Comparison of ENCODE assay signal across 8 cellular contexts in genomic region chr22:20267441-20268288, GRCh38. TPM values are rescaled to one million over a fixed set of nuclear protein-coding genes. Genes with fewer than 3 reads are reported as not detected.
DNase-seq lines count a peak whose midpoint lies in the region; ATAC-seq, FAIRE-seq and TF ChIP-seq lines count a peak whose summit lies in the region.

No MANE protein-coding gene starts in this region.

- FAIRE-seq in HepG2 (lab: Jason Lieb, UNC): no peak

- TF ChIP-seq POLR2A in HepG2 (IDR thresholded peaks at IDR 0.05; ENCODE audit: insufficient read depth in 1 of 2, low read depth in 2 of 2, low read length in 2 of 2): no peak
- no peak for TF ChIP-seq POLR2A in tibial nerve (IDR thresholded peaks at IDR 0.05)

- H3K4me3 Mint-ChIP-seq in activated CD4-positive, alpha-beta T cell treated with anti-CD3 and anti-CD28 coated beads, Interleukin-2, amount 10 ng/mL, durations not matched to agents 7 days and 5 days: peak overlapping the region; percentile 40
- H3K4me3 Mint-ChIP-seq in activated naive CD8-positive, alpha-beta T cell treated with anti-CD3 and anti-CD28 coated beads, Interleukin-2, amount 10 ng/mL, durations not matched to agents 7 days and 5 days: peak overlapping the region; percentile 45

- H3K4me3 ChIP-seq in HepG2 (replicated peaks in 1 of 3; ENCODE audit: insufficient read depth in 1 of 3, low read depth in 2 of 3, low read length in 3 of 3): peak overlapping the region in 2 of 3 experiments; percentile 16 to 50; a peak in 3 of 6 replicates
- peak overlapping the region; percentile 19 to 59 (median 37) for H3K4me3 ChIP-seq in tibial nerve

- POLR2A ChIA-PET in activated CD4-positive, alpha-beta T cell treated with anti-CD3 and anti-CD28 coated beads, Interleukin-2, amount 10 ng/mL, durations not matched to agents 7 days and 5 days (lab: Charles Lee): no interaction called here
- POLR2A ChIA-PET in activated naive CD8-positive, alpha-beta T cell treated with anti-CD3 and anti-CD28 coated beads, Interleukin-2, amount 10 ng/mL, durations not matched to agents 7 days and 5 days (lab: Charles Lee): no interaction called here
- POLR2A ChIA-PET in HepG2 (lab: Yijun Ruan, JAX): no interaction called here

- no peaks in the 10 kb centered on the region for H3K36me3 Mint-ChIP-seq in activated CD4-positive, alpha-beta T cell treated with anti-CD3 and anti-CD28 coated beads, Interleukin-2, amount 10 ng/mL, durations not matched to agents 7 days and 5 days (ENCODE audit: low read depth)
- no peaks in the 10 kb centered on the region for H3K36me3 Mint-ChIP-seq in activated naive CD8-positive, alpha-beta T cell treated with anti-CD3 and anti-CD28 coated beads, Interleukin-2, amount 10 ng/mL, durations not matched to agents 7 days and 5 days

- H3K27ac ChIP-seq in HepG2 (ENCODE audit: extremely low read length, insufficient read depth, low read length): no peak overlapping the region
- H3K27ac ChIP-seq in tibial nerve: peak overlapping the region; percentile 26 to 79 (median 50)

- peaks cover 18% of the 10 kb centered on the region for H3K4me1 ChIP-seq in HepG2 (ENCODE audit: insufficient read depth, low read length)
- peaks cover 0 to 29% (median 8%) of the 10 kb centered on the region in 4 donors for H3K4me1 ChIP-seq in tibial nerve

- peaks cover 9% of the 10 kb centered on the region for H3K27me3 Mint-ChIP-seq in activated CD4-positive, alpha-beta T cell treated with anti-CD3 and anti-CD28 coated beads, Interleukin-2, amount 10 ng/mL, durations not matched to agents 7 days and 5 days
- H3K27me3 Mint-ChIP-seq in activated naive CD8-positive, alpha-beta T cell treated with anti-CD3 and anti-CD28 coated beads, Interleukin-2, amount 10 ng/mL, durations not matched to agents 7 days and 5 days: peaks cover 5% of the 10 kb centered on the region

- no peak overlapping the region for H3K27ac Mint-ChIP-seq in activated CD4-positive, alpha-beta T cell treated with anti-CD3 and anti-CD28 coated beads, Interleukin-2, amount 10 ng/mL, durations not matched to agents 7 days and 5 days
- H3K27ac Mint-ChIP-seq in activated naive CD8-positive, alpha-beta T cell treated with anti-CD3 and anti-CD28 coated beads, Interleukin-2, amount 10 ng/mL, durations not matched to agents 7 days and 5 days: no peak overlapping the region

- DNase-seq in activated CD4-positive, alpha-beta T cell treated with anti-CD3 and anti-CD28 coated beads, Interleukin-2, amount 10 ng/mL, durations not matched to agents 7 days and 5 days: peak; percentile 14
- no peak for DNase-seq in activated CD4-positive, alpha-beta T cell treated with anti-CD3 and anti-CD28 coated beads for 4 hours
- no peak for DNase-seq in activated naive CD8-positive, alpha-beta T cell treated with anti-CD3 and anti-CD28 coated beads, Interleukin-2, amount 10 ng/mL, durations not matched to agents 7 days and 5 days
- DNase-seq in HepG2 (ENCODE audit: low spot score): no peak
- no peak for DNase-seq in tibial nerve (ENCODE audit: low spot score in 2 of 2)
- no peak for DNase-seq in NCI-H1694 treated with DMSO at 0.1 percent for 48 hours (lab: John Stamatoyannopoulos, UW)
- no peak for DNase-seq in COLO668 (lab: John Stamatoyannopoulos, UW; ENCODE audit: unreplicated experiment)

- WGBS in HepG2 (ENCODE audit: low lambda C conversion rate): 9% methylated on average over 30 of the region's 104 CpGs
- 0 to 5% methylated on average over 15 to 38 of the region's 104 CpGs for WGBS in tibial nerve, 2 donors

- peak overlapping the region; percentile 47; the same call in 1 of the 2 replicates for H3K4me2 ChIP-seq in HepG2 (ENCODE audit: low read depth, low read length)

- CTCF ChIA-PET in activated CD4-positive, alpha-beta T cell treated with anti-CD3 and anti-CD28 coated beads, Interleukin-2, amount 10 ng/mL, durations not matched to agents 7 days and 5 days (lab: Charles Lee): no interaction called here
- CTCF ChIA-PET in HepG2 (lab: Yijun Ruan, JAX; ENCODE audit: low intra/inter-chr PET ratio, low total read pairs): interaction anchor here (1.2 kb wide), 1 partner anchor 111 kb away, joined by 3 read pairs; no protein-coding TSS in a partner anchor

- no peak for ATAC-seq in activated naive CD8-positive, alpha-beta T cell treated with anti-CD3 and anti-CD28 coated beads, Interleukin-2, amount 10 ng/mL, durations not matched to agents 7 days and 5 days (ENCODE audit: low read depth)
- ATAC-seq in HepG2 (no peak), HG02885 (IDR thresholded peaks at IDR 0.05; ENCODE audit: poor library complexity, unreplicated experiment) (no peak)

- no peak for TF ChIP-seq RAD21 in HepG2 (CRISPR knock-in tag; IDR thresholded peaks at IDR 0.05)

- H3K27me3 ChIP-seq in HepG2 (ENCODE audit: control insufficient read depth in 1 of 2, insufficient read depth in 2 of 2, low read length in 2 of 2): peaks cover 9 to 55% of the 10 kb centered on the region in 2 experiments
- H3K27me3 ChIP-seq in tibial nerve: peaks cover 0 to 19% of the 10 kb centered on the region in 2 donors

- TF ChIP-seq CTCF in HepG2 (CRISPR knock-in tag; IDR thresholded peaks at IDR 0.05): no peak
- no peak for TF ChIP-seq CTCF in tibial nerve (IDR thresholded peaks at IDR 0.05)

- no peaks in the 10 kb centered on the region for H3K9me3 Mint-ChIP-seq in activated CD4-positive, alpha-beta T cell treated with anti-CD3 and anti-CD28 coated beads, Interleukin-2, amount 10 ng/mL, durations not matched to agents 7 days and 5 days
- no peaks in the 10 kb centered on the region for H3K9me3 Mint-ChIP-seq in activated naive CD8-positive, alpha-beta T cell treated with anti-CD3 and anti-CD28 coated beads, Interleukin-2, amount 10 ng/mL, durations not matched to agents 7 days and 5 days

- no peaks in the 10 kb centered on the region for H3K79me2 ChIP-seq in HepG2 (ENCODE audit: insufficient read depth, low read length)

- no TSS peak for BruUV-seq in HepG2 (replicated peaks; lab: Mats Ljungman, UMichigan)

- no peak overlapping the region for H2AFZ ChIP-seq in HepG2 (ENCODE audit: low read length)

- in situ Hi-C loops in HepG2 (cut with HindIII; ENCODE audit: extremely low pct_ligation_motif_present, low pct_unique_long_range_greater_than_20kb): no loop called here

- H3K36me3 ChIP-seq in HepG2 (replicated peaks in 1 of 2; ENCODE audit: control insufficient read depth in 1 of 2, insufficient read depth in 2 of 2, low read length in 2 of 2) (no peaks in the 10 kb centered on the region), tibial nerve (no peaks in the 10 kb centered on the region)

- H4K20me1 ChIP-seq in HepG2 (ENCODE audit: insufficient read depth, low read length): no peaks in the 10 kb centered on the region

- TF ChIP-seq EP300 in HepG2 (IDR thresholded peaks at IDR 0.05; ENCODE audit: low read depth in 2 of 2, low read length in 2 of 2) (no peak), HepG2 (CRISPR knock-in tag; IDR thresholded peaks at IDR 0.05; ENCODE audit: borderline replicate concordance) (no peak), tibial nerve (IDR thresholded peaks at IDR 0.05) (no peak)

- intact Hi-C loops in HepG2 (cut with micrococcal nuclease; ENCODE audit: unreplicated experiment): loop anchor here (10.0 kb wide), 1 partner anchor 923 kb away; no protein-coding TSS in a partner anchor

- no peak overlapping the region for H3K9ac ChIP-seq in HepG2 (ENCODE audit: insufficient read depth, low read depth, low read length)

- peaks cover 4% of the 10 kb centered on the region for H3K4me1 Mint-ChIP-seq in activated CD4-positive, alpha-beta T cell treated with anti-CD3 and anti-CD28 coated beads, Interleukin-2, amount 10 ng/mL, durations not matched to agents 7 days and 5 days
- peaks cover 3% of the 10 kb centered on the region for H3K4me1 Mint-ChIP-seq in activated naive CD8-positive, alpha-beta T cell treated with anti-CD3 and anti-CD28 coated beads, Interleukin-2, amount 10 ng/mL, durations not matched to agents 7 days and 5 days

- H3K9me3 ChIP-seq in HepG2 (ENCODE audit: low read length) (no peaks in the 10 kb centered on the region), tibial nerve (no peaks in the 10 kb centered on the region)

RNA-seq across cellular contexts. Expression of gene RTN4R, which starts 0.5 kb away (rescaled TPM):
- 1 to 10 TPM; 3.1 to 4.0 TPM for total RNA-seq in activated CD4-positive, alpha-beta T cell treated with anti-CD3 and anti-CD28 coated beads, Interleukin-2, amount 10 ng/mL, durations not matched to agents 7 days and 5 days
- total RNA-seq in activated naive CD8-positive, alpha-beta T cell treated with anti-CD3 and anti-CD28 coated beads, Interleukin-2, amount 10 ng/mL, durations not matched to agents 7 days and 5 days: 1 to 10 TPM; 5.7 to 6.1 TPM
- 0.11 and 0.22 TPM in 2 replicates for total RNA-seq in HepG2 (2016; rRNA removed; fragmentation: Illumina TruSeq; extraction: Trizol)
- 0.20 and 0.35 TPM in 2 replicates for total RNA-seq in HepG2 (2016; cell fraction: cytosol; rRNA removed; fragmentation: Illumina TruSeq; extraction: Trizol; ENCODE audit: low read depth)
- total RNA-seq in HepG2 (2016; cell fraction: insoluble cytoplasmic fraction; rRNA removed; fragmentation: Illumina TruSeq; extraction: Trizol): 0.10 and 0.35 TPM in 2 replicates
- 0.49 and 0.93 TPM in 2 replicates for total RNA-seq in HepG2 (2016; cell fraction: membrane; rRNA removed; fragmentation: Illumina TruSeq; extraction: Trizol)
- 0.65 TPM in 1 of 2 replicates, not detected in the other for total RNA-seq in HepG2 (2016; cell fraction: nucleus; rRNA removed; fragmentation: Illumina TruSeq; extraction: Trizol)
- polyA plus RNA-seq in HepG2 (2011; rRNA removed): 0.54 and 0.77 TPM in 2 replicates
- 0.36 and 1.4 TPM in 2 replicates for polyA plus RNA-seq in HepG2 (2011; cell fraction: cytosol; rRNA removed)
- 0.54 and 1.4 TPM in 2 replicates for polyA plus RNA-seq in HepG2 (2011; cell fraction: nucleus; rRNA removed)
- polyA plus RNA-seq in HepG2 (2012): 0.07 and 0.17 TPM in 2 replicates
- polyA plus RNA-seq in HepG2 (2016; cell fraction: cytosol; fragmentation: Illumina TruSeq; extraction: Trizol; ENCODE audit: low read depth): 0.42 and 0.51 TPM in 2 replicates
- 0.57 and 0.67 TPM in 2 replicates for polyA plus RNA-seq in HepG2 (2016; cell fraction: insoluble cytoplasmic fraction; fragmentation: Illumina TruSeq; extraction: Trizol; ENCODE audit: low read depth)
- 0.86 and 1.3 TPM in 2 replicates for polyA plus RNA-seq in HepG2 (2016; cell fraction: membrane; fragmentation: Illumina TruSeq; extraction: Trizol; ENCODE audit: low read depth)
- 0.70 and 1.5 TPM in 2 replicates for polyA plus RNA-seq in HepG2 (2016; cell fraction: nucleus; fragmentation: Illumina TruSeq; extraction: Trizol; ENCODE audit: insufficient read depth, low read depth)
- polyA minus RNA-seq in HepG2 (2011; rRNA and poly(A)+ RNA removed; ENCODE audit: low replicate concordance): 2.3 and 4.0 TPM in 2 replicates
- polyA minus RNA-seq in HepG2 (2011; cell fraction: cytosol; rRNA and poly(A)+ RNA removed): 0.99 and 1.4 TPM in 2 replicates
- not detected in 2 replicates for polyA minus RNA-seq in HepG2 (2011; cell fraction: nucleus; rRNA and poly(A)+ RNA removed)
- total RNA-seq in tibial nerve: 1 to 10 TPM; 2.5 to 6.9 (median 3.6) TPM

RNA-seq across cellular contexts. Expression of gene DGCR6L, which starts 52.2 kb away (rescaled TPM):
- total RNA-seq in activated CD4-positive, alpha-beta T cell treated with anti-CD3 and anti-CD28 coated beads, Interleukin-2, amount 10 ng/mL, durations not matched to agents 7 days and 5 days: 10 to 100 TPM; 60.4 to 63.1 TPM
- 10 to 100 TPM; 39.7 to 45.7 TPM for total RNA-seq in activated naive CD8-positive, alpha-beta T cell treated with anti-CD3 and anti-CD28 coated beads, Interleukin-2, amount 10 ng/mL, durations not matched to agents 7 days and 5 days
- total RNA-seq in HepG2 (2016; rRNA removed; fragmentation: Illumina TruSeq; extraction: Trizol) (28.6 and 35.3 TPM in 2 replicates), tibial nerve (10 to 100 TPM; 57.6 to 87.9 (median 66.8) TPM)
- 183 and 197 TPM in 2 replicates for total RNA-seq in HepG2 (2016; cell fraction: cytosol; rRNA removed; fragmentation: Illumina TruSeq; extraction: Trizol; ENCODE audit: low read depth)
- 29.9 and 35.6 TPM in 2 replicates for total RNA-seq in HepG2 (2016; cell fraction: insoluble cytoplasmic fraction; rRNA removed; fragmentation: Illumina TruSeq; extraction: Trizol)
- 126 and 141 TPM in 2 replicates for total RNA-seq in HepG2 (2016; cell fraction: membrane; rRNA removed; fragmentation: Illumina TruSeq; extraction: Trizol)
- 12.8 and 14.2 TPM in 2 replicates for total RNA-seq in HepG2 (2016; cell fraction: nucleus; rRNA removed; fragmentation: Illumina TruSeq; extraction: Trizol)
- 17.5 and 21.0 TPM in 2 replicates for polyA plus RNA-seq in HepG2 (2011; rRNA removed)
- 19.5 and 31.1 TPM in 2 replicates for polyA plus RNA-seq in HepG2 (2011; cell fraction: cytosol; rRNA removed)
- 16.0 and 19.9 TPM in 2 replicates for polyA plus RNA-seq in HepG2 (2011; cell fraction: nucleus; rRNA removed)
- polyA plus RNA-seq in HepG2 (2012): 11.2 and 14.4 TPM in 2 replicates
- 265 and 266 TPM in 2 replicates for polyA plus RNA-seq in HepG2 (2016; cell fraction: cytosol; fragmentation: Illumina TruSeq; extraction: Trizol; ENCODE audit: low read depth)
- 34.5 and 37.0 TPM in 2 replicates for polyA plus RNA-seq in HepG2 (2016; cell fraction: insoluble cytoplasmic fraction; fragmentation: Illumina TruSeq; extraction: Trizol; ENCODE audit: low read depth)
- polyA plus RNA-seq in HepG2 (2016; cell fraction: membrane; fragmentation: Illumina TruSeq; extraction: Trizol; ENCODE audit: low read depth): 152 and 154 TPM in 2 replicates
- polyA plus RNA-seq in HepG2 (2016; cell fraction: nucleus; fragmentation: Illumina TruSeq; extraction: Trizol; ENCODE audit: insufficient read depth, low read depth): 28.6 and 30.7 TPM in 2 replicates
- 13.0 and 13.4 TPM in 2 replicates for polyA minus RNA-seq in HepG2 (2011; rRNA and poly(A)+ RNA removed; ENCODE audit: low replicate concordance)
- 6.3 and 8.1 TPM in 2 replicates for polyA minus RNA-seq in HepG2 (2011; cell fraction: cytosol; rRNA and poly(A)+ RNA removed)
- 3.0 and 4.2 TPM in 2 replicates for polyA minus RNA-seq in HepG2 (2011; cell fraction: nucleus; rRNA and poly(A)+ RNA removed)
